In genomic region chr1:94246692-94247145, GRCh38 we compare ENCODE assay signal across 7 cellular contexts.
DNase-seq lines count a peak whose midpoint lies in the region; ATAC-seq and TF ChIP-seq lines count a peak whose summit lies in the region.

No MANE protein-coding gene starts in this region.

- TF ChIP-seq CTCF in GM20000 (IDR thresholded peaks at IDR 0.05; ENCODE audit: extremely low read depth, missing control alignments), result no peak

- ATAC-seq in HG02870 (IDR thresholded peaks at IDR 0.05; ENCODE audit: unreplicated experiment) (peak; percentile 18), GM21423 (IDR thresholded peaks at IDR 0.05; ENCODE audit: unreplicated experiment) (no peak)

- H3K27me3 ChIP-seq in adipocyte (replicated peaks; ENCODE audit: control insufficient read depth, insufficient read depth, low read length), result no peaks in the 10 kb centered on the region
- H3K27me3 ChIP-seq in stomach smooth muscle (ENCODE audit: control insufficient read depth in 1 of 2, insufficient read depth in 2 of 2, low read length in 2 of 2), result peaks cover 2 to 10% of the 10 kb centered on the region in 2 donors

- peaks cover 8% of the 10 kb centered on the region for H3K9me3 ChIP-seq in adipocyte (ENCODE audit: control insufficient read depth, low read length)
- peaks cover 0 to 4% of the 10 kb centered on the region in 2 donors for H3K9me3 ChIP-seq in stomach smooth muscle (ENCODE audit: control insufficient read depth in 2 of 2, low read length in 2 of 2)

- H3K36me3 ChIP-seq in adipocyte (ENCODE audit: control insufficient read depth, insufficient read depth, low read length, severe bottlenecking) (no peaks in the 10 kb centered on the region), stomach smooth muscle (ENCODE audit: control insufficient read depth in 2 of 2, insufficient read depth in 2 of 2, low read length in 2 of 2) (no peaks in the 10 kb centered on the region)

- H3K27ac ChIP-seq in stomach smooth muscle (ENCODE audit: low read length), result no peak overlapping the region

- peak overlapping the region; percentile 90 for H3K4me3 ChIP-seq in adipocyte (ENCODE audit: low read length)
- H3K4me3 ChIP-seq in stomach smooth muscle (ENCODE audit: low read length in 2 of 2), result peak overlapping the region; percentile 74 to 77

- DNase-seq in adipocyte (ENCODE audit: low read depth) (peak; percentile 42), iPS-NIHi7 (ENCODE audit: extremely low spot score) (peak; percentile 21), amniotic stem cell (lab: John Stamatoyannopoulos, UW) (no peak), GM20000 (ENCODE audit: low spot score) (no peak)

- H3K9ac ChIP-seq in adipocyte (ENCODE audit: low read length), result peak overlapping the region; percentile 90
- H3K9ac ChIP-seq in stomach smooth muscle (ENCODE audit: low read length in 2 of 2), result peak overlapping the region; percentile 30 to 45

- peaks cover 20% of the 10 kb centered on the region for H3K4me1 ChIP-seq in adipocyte (ENCODE audit: control insufficient read depth, insufficient read depth, low read length)
- H3K4me1 ChIP-seq in stomach smooth muscle (ENCODE audit: control insufficient read depth, insufficient read depth, low read length), result no peaks in the 10 kb centered on the region

Comparison
In these comparisons a context has a peak if more than half of its experiments do, and no peak if none do; other contexts are left out.
1. DNase-seq: peak in adipocyte (single experiment) and iPS-NIHi7 (single experiment); none in amniotic stem cell (single experiment) and GM20000 (single experiment).